1 cellular context compared by ENCODE assay signal in the genomic region with DNA sequence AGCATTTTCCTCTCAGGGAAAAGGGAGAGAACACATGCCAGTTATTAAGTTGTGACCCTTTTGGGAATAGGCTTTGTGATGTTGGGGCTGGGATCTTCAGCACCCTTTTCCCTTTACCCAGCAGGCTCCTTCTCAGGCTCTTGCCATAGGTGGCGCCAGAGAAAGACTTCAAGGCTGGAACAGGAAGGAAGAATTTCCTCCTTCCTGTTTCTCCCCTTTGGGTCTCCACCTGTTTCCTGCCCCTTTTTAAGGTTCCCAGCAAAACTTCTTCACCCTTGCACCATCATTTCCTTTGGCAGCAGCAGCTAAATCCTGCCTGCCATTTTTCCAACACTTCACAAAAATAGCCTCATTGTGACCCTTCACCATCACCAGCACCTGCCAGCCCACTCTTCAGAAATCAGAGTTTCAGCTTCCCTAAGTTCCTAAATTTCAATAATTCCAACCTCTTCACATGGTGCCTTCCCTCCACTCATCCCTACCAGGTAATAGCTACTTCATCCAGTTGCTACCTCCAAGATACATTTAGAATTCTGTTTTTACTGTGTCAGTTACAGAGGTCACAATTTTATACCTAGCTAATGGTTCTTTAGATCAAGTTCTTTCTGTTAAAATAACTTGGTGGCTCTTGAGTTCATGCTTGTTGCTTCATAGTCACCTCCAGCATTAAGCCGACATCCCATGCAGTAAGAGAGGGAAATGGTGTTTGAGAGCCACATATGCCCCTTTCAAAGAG.
TF ChIP-seq lines count a peak whose summit lies in the region.

No MANE protein-coding gene starts in this region.

TF ChIP-seq in HepG2, 621 proteins besides CTCF, POLR2A, EP300 and RAD21 (continued from another document):
- TF ChIP-seq, protein P1, sequence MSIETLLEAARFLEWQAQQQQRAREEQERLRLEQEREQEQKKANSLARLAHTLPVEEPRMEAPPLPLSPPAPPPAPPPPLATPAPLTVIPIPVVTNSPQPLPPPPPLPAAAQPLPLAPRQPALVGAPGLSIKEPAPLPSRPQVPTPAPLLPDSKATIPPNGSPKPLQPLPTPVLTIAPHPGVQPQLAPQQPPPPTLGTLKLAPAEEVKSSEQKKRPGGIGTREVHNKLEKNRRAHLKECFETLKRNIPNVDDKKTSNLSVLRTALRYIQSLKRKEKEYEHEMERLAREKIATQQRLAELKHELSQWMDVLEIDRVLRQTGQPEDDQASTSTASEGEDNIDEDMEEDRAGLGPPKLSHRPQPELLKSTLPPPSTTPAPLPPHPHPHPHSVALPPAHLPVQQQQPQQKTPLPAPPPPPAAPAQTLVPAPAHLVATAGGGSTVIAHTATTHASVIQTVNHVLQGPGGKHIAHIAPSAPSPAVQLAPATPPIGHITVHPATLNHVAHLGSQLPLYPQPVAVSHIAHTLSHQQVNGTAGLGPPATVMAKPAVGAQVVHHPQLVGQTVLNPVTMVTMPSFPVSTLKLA (IDR thresholded peaks at IDR 0.05): no peak
- TF ChIP-seq ZNF180 (CRISPR knock-in tag; IDR thresholded peaks at IDR 0.05; ENCODE audit: borderline replicate concordance, low read depth) (no peak), GZF1 (CRISPR knock-in tag; IDR thresholded peaks at IDR 0.05) (no peak), MEF2D (CRISPR knock-in tag; IDR thresholded peaks at IDR 0.05) (no peak), ZNF549 (CRISPR knock-in tag; IDR thresholded peaks at IDR 0.05) (no peak), GABPA (IDR thresholded peaks at IDR 0.05; ENCODE audit: low read depth, low read length) (peak; percentile 53; the same call in 1 of the 2 replicates), GABPA (CRISPR knock-in tag; IDR thresholded peaks at IDR 0.05; ENCODE audit: low read depth) (peak; percentile 89), POLR2AphosphoS2 (IDR thresholded peaks at IDR 0.05; ENCODE audit: low read depth, low read length) (no peak), ZNF124 (CRISPR knock-in tag; IDR thresholded peaks at IDR 0.05) (no peak), ZFP62 (CRISPR knock-in tag; IDR thresholded peaks at IDR 0.05) (no peak), ZFP1 (CRISPR knock-in tag; IDR thresholded peaks at IDR 0.05) (peak; percentile 98), TBP (CRISPR knock-in tag; IDR thresholded peaks at IDR 0.05) (no peak), ZC3H4 (CRISPR knock-in tag; IDR thresholded peaks at IDR 0.05; ENCODE audit: borderline replicate concordance) (no peak), SYNCRIP (IDR thresholded peaks at IDR 0.05; ENCODE audit: insufficient read depth, low read depth, low read length) (no peak), GABPB1 (CRISPR knock-in tag; IDR thresholded peaks at IDR 0.05) (peak; percentile 59; the same call in 1 of the 2 replicates), ZSCAN25 (CRISPR knock-in tag; IDR thresholded peaks at IDR 0.05) (no peak), ZNF720 (CRISPR knock-in tag; IDR thresholded peaks at IDR 0.05) (no peak), HDAC6 (IDR thresholded peaks at IDR 0.05; ENCODE audit: low read depth, low read length) (no peak), STAG1 (CRISPR knock-in tag; IDR thresholded peaks at IDR 0.05) (0 out of 2 replicates have a peak, but pooled peaks have one; percentile 5), SOX13 (IDR thresholded peaks at IDR 0.05) (no peak), SOX13 (CRISPR knock-in tag; conservative IDR thresholded peaks at IDR 0.05 in 1 of 2, IDR thresholded peaks at IDR 0.05 in 1 of 2) (no peak), CEBPG (CRISPR knock-in tag; IDR thresholded peaks at IDR 0.05) (no peak), ZNF451 (CRISPR knock-in tag; IDR thresholded peaks at IDR 0.05) (no peak), KAT2B (IDR thresholded peaks at IDR 0.05; ENCODE audit: borderline replicate concordance, low read depth, low read length) (no peak), MIER3 (CRISPR knock-in tag; IDR thresholded peaks at IDR 0.05; ENCODE audit: borderline replicate concordance) (no peak)
- TF ChIP-seq, protein P2, sequence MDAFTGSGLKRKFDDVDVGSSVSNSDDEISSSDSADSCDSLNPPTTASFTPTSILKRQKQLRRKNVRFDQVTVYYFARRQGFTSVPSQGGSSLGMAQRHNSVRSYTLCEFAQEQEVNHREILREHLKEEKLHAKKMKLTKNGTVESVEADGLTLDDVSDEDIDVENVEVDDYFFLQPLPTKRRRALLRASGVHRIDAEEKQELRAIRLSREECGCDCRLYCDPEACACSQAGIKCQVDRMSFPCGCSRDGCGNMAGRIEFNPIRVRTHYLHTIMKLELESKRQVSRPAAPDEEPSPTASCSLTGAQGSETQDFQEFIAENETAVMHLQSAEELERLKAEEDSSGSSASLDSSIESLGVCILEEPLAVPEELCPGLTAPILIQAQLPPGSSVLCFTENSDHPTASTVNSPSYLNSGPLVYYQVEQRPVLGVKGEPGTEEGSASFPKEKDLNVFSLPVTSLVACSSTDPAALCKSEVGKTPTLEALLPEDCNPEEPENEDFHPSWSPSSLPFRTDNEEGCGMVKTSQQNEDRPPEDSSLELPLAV (CRISPR knock-in tag; conservative IDR thresholded peaks at IDR 0.05; ENCODE audit: low read depth): no peak
- TF ChIP-seq, protein P3, sequence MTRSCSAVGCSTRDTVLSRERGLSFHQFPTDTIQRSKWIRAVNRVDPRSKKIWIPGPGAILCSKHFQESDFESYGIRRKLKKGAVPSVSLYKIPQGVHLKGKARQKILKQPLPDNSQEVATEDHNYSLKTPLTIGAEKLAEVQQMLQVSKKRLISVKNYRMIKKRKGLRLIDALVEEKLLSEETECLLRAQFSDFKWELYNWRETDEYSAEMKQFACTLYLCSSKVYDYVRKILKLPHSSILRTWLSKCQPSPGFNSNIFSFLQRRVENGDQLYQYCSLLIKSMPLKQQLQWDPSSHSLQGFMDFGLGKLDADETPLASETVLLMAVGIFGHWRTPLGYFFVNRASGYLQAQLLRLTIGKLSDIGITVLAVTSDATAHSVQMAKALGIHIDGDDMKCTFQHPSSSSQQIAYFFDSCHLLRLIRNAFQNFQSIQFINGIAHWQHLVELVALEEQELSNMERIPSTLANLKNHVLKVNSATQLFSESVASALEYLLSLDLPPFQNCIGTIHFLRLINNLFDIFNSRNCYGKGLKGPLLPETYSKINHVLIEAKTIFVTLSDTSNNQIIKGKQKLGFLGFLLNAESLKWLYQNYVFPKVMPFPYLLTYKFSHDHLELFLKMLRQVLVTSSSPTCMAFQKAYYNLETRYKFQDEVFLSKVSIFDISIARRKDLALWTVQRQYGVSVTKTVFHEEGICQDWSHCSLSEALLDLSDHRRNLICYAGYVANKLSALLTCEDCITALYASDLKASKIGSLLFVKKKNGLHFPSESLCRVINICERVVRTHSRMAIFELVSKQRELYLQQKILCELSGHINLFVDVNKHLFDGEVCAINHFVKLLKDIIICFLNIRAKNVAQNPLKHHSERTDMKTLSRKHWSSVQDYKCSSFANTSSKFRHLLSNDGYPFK (CRISPR knock-in tag; IDR thresholded peaks at IDR 0.05; ENCODE audit: borderline replicate concordance): no peak
- TF ChIP-seq, protein P4, sequence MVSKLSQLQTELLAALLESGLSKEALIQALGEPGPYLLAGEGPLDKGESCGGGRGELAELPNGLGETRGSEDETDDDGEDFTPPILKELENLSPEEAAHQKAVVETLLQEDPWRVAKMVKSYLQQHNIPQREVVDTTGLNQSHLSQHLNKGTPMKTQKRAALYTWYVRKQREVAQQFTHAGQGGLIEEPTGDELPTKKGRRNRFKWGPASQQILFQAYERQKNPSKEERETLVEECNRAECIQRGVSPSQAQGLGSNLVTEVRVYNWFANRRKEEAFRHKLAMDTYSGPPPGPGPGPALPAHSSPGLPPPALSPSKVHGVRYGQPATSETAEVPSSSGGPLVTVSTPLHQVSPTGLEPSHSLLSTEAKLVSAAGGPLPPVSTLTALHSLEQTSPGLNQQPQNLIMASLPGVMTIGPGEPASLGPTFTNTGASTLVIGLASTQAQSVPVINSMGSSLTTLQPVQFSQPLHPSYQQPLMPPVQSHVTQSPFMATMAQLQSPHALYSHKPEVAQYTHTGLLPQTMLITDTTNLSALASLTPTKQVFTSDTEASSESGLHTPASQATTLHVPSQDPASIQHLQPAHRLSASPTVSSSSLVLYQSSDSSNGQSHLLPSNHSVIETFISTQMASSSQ (IDR thresholded peaks at IDR 0.05; ENCODE audit: low read depth): no peak
- TF ChIP-seq, protein P4 (CRISPR knock-in tag; IDR thresholded peaks at IDR 0.05; ENCODE audit: borderline replicate concordance): no peak
- TF ChIP-seq, protein P5, sequence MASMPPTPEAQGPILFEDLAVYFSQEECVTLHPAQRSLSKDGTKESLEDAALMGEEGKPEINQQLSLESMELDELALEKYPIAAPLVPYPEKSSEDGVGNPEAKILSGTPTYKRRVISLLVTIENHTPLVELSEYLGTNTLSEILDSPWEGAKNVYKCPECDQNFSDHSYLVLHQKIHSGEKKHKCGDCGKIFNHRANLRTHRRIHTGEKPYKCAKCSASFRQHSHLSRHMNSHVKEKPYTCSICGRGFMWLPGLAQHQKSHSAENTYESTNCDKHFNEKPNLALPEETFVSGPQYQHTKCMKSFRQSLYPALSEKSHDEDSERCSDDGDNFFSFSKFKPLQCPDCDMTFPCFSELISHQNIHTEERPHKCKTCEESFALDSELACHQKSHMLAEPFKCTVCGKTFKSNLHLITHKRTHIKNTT (CRISPR knock-in tag; IDR thresholded peaks at IDR 0.05): no peak
- TF ChIP-seq, protein P6, sequence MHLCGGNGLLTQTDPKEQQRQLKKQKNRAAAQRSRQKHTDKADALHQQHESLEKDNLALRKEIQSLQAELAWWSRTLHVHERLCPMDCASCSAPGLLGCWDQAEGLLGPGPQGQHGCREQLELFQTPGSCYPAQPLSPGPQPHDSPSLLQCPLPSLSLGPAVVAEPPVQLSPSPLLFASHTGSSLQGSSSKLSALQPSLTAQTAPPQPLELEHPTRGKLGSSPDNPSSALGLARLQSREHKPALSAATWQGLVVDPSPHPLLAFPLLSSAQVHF (CRISPR knock-in tag; IDR thresholded peaks at IDR 0.05): no peak
- TF ChIP-seq, protein P7, sequence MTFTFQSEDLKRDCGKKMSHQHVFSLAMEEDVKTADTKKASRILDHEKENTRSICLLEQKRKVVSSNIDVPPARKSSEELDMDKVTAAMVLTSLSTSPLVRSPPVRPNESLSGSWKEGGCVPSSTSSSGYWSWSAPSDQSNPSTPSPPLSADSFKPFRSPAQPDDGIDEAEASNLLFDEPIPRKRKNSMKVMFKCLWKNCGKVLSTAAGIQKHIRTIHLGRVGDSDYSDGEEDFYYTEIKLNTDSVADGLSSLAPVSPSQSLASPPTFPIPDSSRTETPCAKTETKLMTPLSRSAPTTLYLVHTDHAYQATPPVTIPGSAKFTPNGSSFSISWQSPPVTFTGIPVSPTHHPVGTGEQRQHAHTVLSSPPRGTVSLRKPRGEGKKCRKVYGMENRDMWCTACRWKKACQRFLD (CRISPR knock-in tag; IDR thresholded peaks at IDR 0.05; ENCODE audit: borderline replicate concordance): no peak
- TF ChIP-seq, protein P8, sequence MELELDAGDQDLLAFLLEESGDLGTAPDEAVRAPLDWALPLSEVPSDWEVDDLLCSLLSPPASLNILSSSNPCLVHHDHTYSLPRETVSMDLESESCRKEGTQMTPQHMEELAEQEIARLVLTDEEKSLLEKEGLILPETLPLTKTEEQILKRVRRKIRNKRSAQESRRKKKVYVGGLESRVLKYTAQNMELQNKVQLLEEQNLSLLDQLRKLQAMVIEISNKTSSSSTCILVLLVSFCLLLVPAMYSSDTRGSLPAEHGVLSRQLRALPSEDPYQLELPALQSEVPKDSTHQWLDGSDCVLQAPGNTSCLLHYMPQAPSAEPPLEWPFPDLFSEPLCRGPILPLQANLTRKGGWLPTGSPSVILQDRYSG (CRISPR knock-in tag; IDR thresholded peaks at IDR 0.05): no peak
